ENCODE assay signal across 9 cellular contexts in genomic region chr10:80500572-80501380, GRCh38. TPM values are rescaled to one million over a fixed set of nuclear protein-coding genes. Genes with fewer than 3 reads are reported as not detected.
A peak's percentile ranks its signal among the peaks of the same experiment; 100 is the strongest.
DNase-seq lines count a peak whose midpoint lies in the region; ATAC-seq, FAIRE-seq and TF ChIP-seq lines count a peak whose summit lies in the region.
"Had no signal": no experiment of that assay in that cellular context is flagged by ENCODE, and none has a peak within 500 bp of the region (broad histone marks: within the 10 kb centered on the region; RNA-seq: fewer than 3 reads in every experiment).

No MANE protein-coding gene starts in this region.

- peak overlapping the region; percentile 80 for H3K9ac ChIP-seq in adipocyte (ENCODE audit: low read length)

- peak overlapping the region; percentile 50 for H3K4me3 ChIP-seq in adipocyte (ENCODE audit: low read length)
- no peak overlapping the region for H3K4me3 ChIP-seq in left lung

- DNase-seq in adipocyte (ENCODE audit: low read depth): no peak
- peak in 1 of 2 donors; percentile 36 for DNase-seq in left lung
- DNase-seq in type B pancreatic cell (ENCODE audit: extremely low spot score, unreplicated experiment): no peak
- no peak for DNase-seq in GF-D8 (lab: John Stamatoyannopoulos, UW)
- no peak for DNase-seq in GM19239 (ENCODE audit: insufficient read length, low spot score)
- no peak for DNase-seq in ureter (ENCODE audit: low spot score)

- H3K9me3 ChIP-seq in adipocyte (ENCODE audit: control insufficient read depth, low read length) (no peaks in the 10 kb centered on the region), left lung (no peaks in the 10 kb centered on the region)

- H3K27me3 Mint-ChIP-seq in type B pancreatic cell: no peaks in the 10 kb centered on the region

- TF ChIP-seq CTCF in left lung (IDR thresholded peaks at IDR 0.05) (no peak), type B pancreatic cell (conservative IDR thresholded peaks at IDR 0.05) (no peak)

- no peak overlapping the region for H3K4me3 Mint-ChIP-seq in type B pancreatic cell

- ATAC-seq in GM19438 (IDR thresholded peaks at IDR 0.05; ENCODE audit: low read depth, unreplicated experiment) (peak; percentile 76), HG03139 (IDR thresholded peaks at IDR 0.05; ENCODE audit: unreplicated experiment) (peak; percentile 60), left lung (no peak)

- H3K9me3 Mint-ChIP-seq in type B pancreatic cell: no peaks in the 10 kb centered on the region

- H3K36me3 Mint-ChIP-seq in type B pancreatic cell: peaks cover 25% of the 10 kb centered on the region

- H3K27ac ChIP-seq in left lung: peak overlapping the region; percentile 86 to 90

- H3K27me3 ChIP-seq in adipocyte (replicated peaks; ENCODE audit: control insufficient read depth, insufficient read depth, low read length) (no peaks in the 10 kb centered on the region), left lung (no peaks in the 10 kb centered on the region)

- no peak for FAIRE-seq in GM19239 (lab: Jason Lieb, UNC)

- H3K4me1 ChIP-seq in adipocyte (ENCODE audit: control insufficient read depth, insufficient read depth, low read length) (peaks cover 97% of the 10 kb centered on the region), left lung (peaks cover 70 to 100% of the 10 kb centered on the region in 2 donors)

- H3K27ac Mint-ChIP-seq in type B pancreatic cell: peak overlapping the region; percentile 96

- peaks cover 76% of the 10 kb centered on the region for H3K4me1 Mint-ChIP-seq in type B pancreatic cell (ENCODE audit: unreplicated experiment)

- peaks cover 3% of the 10 kb centered on the region for H3K36me3 ChIP-seq in adipocyte (ENCODE audit: control insufficient read depth, insufficient read depth, low read length, severe bottlenecking)
- H3K36me3 ChIP-seq in left lung: peaks cover 0 to 2% of the 10 kb centered on the region in 2 donors

- intact Hi-C loops in left lung (cut with DNase I): no loop called here

RNA-seq across cellular contexts. Expression of gene SH2D4B, which starts 36.9 kb away (rescaled TPM):
- under 1 TPM; 0.23 to 0.37 TPM for total RNA-seq in left lung
- 0.07 and 0.10 TPM in 2 replicates for total RNA-seq in type B pancreatic cell (ENCODE audit: low replicate concordance)
- total RNA-seq in ureter: not detected
- total RNA-seq: LHCN-M2 had no signal

RNA-seq across cellular contexts. Expression of gene TSPAN14, which starts 46.7 kb away (rescaled TPM):
- total RNA-seq in left lung (100 to 1,000 TPM; 116 to 158 TPM), type B pancreatic cell (ENCODE audit: low replicate concordance) (111 and 159 TPM in 2 replicates), ureter (177 TPM)
